ENCODE assay signal across 6 cellular contexts in the genomic region with DNA sequence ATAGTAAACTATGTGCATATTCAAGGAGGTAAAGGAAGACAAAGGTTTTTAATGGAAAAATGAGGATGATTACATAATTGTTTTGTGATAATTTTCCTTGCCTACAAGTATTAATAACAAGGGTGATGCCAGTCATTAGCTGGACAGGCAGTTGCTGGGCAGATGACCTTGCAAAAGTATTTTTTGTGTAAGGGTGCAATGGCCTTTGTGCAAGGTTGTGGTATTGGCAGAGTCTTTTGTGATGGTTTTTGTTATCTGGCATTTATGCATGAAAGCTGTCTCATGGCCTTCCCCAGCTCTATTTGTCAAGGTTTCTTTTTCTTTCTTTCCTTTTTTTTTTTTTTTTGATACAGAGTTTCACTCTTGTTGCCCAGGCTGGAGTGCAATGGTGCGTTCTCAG.
"Had no signal": no experiment of that assay in that cellular context is flagged by ENCODE, and none has a peak within 500 bp of the region (broad histone marks: within the 10 kb centered on the region; RNA-seq: fewer than 3 reads in every experiment).

No MANE protein-coding gene starts in this region.

- H3K9ac ChIP-seq: KMS-11 had no signal

- DNase-seq: H9, HCEC 1CT had no signal

- H3K27ac Mint-ChIP-seq: GM23338, H9 had no signal

- H3K36me3 Mint-ChIP-seq: IgD-negative memory B cell had no signal

- H3K4me2 ChIP-seq: GM23338, KMS-11 had no signal

- H3K4me3 Mint-ChIP-seq: GM23338, H9 had no signal

- H3K9me3 Mint-ChIP-seq: IgD-negative memory B cell had no signal

- H3K27ac ChIP-seq: HL-60, KMS-11 had no signal

- H3K4me3 ChIP-seq: GM23338 had no signal
